1 cellular context compared by ENCODE assay signal in the genomic region with DNA sequence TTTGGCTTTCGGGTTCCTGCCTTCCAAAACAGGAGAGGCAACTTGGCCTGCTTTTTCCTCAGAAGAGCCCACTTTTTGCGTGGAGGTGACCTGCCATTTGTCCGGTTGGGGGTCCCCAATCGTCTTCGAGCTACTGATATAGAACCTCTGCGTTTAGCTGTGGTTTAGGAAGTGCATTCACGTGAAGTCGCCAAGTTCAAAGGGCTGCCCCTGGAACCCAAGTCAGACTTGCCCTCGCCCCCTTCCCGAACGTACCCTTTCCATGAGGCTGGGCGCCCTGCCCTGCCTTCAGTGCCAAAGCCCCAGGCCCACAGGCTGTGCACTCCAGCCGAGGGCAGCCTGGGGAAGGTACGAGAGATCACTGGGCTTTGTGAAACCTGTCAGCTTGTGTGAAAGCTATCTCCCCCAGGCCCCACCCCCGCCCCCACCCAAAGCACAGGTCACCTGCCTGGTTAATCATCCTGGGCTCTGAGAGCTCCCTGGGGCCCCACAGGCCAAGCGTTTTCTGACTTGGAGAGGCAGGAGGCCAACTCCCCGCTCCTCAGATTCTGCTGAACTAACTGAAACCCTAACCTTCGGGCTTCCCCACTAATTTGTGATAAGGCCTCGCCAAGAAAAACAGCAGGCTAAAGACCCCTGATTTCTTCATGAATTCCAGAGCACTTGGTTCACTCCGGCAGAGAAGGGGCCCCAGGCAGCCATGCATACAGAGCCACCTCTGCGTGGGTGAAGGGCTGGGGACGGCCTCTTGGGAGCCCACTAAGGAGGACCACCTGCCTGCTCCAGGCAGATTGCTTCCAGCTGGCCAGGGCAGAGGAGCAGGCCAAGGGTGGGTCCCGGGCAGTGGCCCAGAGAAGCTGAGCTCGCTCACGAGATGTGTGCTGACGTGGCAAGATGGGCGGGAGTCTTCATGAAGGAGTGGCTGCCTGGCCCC.
TF ChIP-seq lines count a peak whose summit lies in the region.

No MANE protein-coding gene starts in this region.

TF ChIP-seq in IMR-90, 13 proteins besides CTCF, POLR2A, EP300 and RAD21 (continued from another document):
- TF ChIP-seq CHD1 (IDR thresholded peaks at IDR 0.05; ENCODE audit: low read depth, low read length) = no peak
- TF ChIP-seq BHLHE40 (IDR thresholded peaks at IDR 0.05; ENCODE audit: low read depth, low read length) = no peak
- TF ChIP-seq, protein P1, sequence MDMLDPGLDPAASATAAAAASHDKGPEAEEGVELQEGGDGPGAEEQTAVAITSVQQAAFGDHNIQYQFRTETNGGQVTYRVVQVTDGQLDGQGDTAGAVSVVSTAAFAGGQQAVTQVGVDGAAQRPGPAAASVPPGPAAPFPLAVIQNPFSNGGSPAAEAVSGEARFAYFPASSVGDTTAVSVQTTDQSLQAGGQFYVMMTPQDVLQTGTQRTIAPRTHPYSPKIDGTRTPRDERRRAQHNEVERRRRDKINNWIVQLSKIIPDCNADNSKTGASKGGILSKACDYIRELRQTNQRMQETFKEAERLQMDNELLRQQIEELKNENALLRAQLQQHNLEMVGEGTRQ (IDR thresholded peaks at IDR 0.05; ENCODE audit: low read depth, low read length) = no peak
- TF ChIP-seq MXI1 (IDR thresholded peaks at IDR 0.05; ENCODE audit: borderline replicate concordance, low read depth, low read length) = no peak
